Comparison of ENCODE assay signal across 13 cellular contexts in the genomic region with DNA sequence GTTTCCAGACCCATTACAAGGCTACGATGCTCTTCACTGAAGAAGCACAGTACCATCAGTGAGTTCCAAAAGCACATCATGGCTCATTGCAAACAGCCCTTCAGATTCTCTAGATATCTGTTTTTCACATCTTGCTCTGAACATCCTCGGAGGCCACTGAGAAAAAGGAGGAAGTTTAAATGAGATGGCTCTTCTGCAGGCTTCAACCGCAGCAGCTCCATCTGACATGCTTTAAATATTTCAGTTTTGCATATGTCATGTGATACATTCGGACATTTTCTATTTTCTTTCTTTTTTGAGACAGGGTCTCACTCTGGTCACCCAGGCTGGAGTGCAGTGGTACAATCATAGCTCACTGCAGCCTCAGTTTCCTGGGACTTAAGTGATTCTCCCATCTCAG.
DNase-seq lines count a peak whose midpoint lies in the region; ATAC-seq lines count a peak whose summit lies in the region.
"Had no signal": no experiment of that assay in that cellular context is flagged by ENCODE, and none has a peak within 500 bp of the region (broad histone marks: within the 10 kb centered on the region; RNA-seq: fewer than 3 reads in every experiment).

No MANE protein-coding gene starts in this region.

- H3K27ac Mint-ChIP-seq in activated T-helper 17 cell treated with anti-CD3 and anti-CD28 coated beads, Interleukin-2, amount 50 U/mL, for 72 hours: no peak overlapping the region
- H3K27ac Mint-ChIP-seq: activated T-cell treated with anti-CD3 and anti-CD28 coated beads, Interleukin-2, amount 50 U/mL, for 72 hours had no signal

- intact Hi-C loops in cardiac septum (cut with DNase I): no loop called here

- H3K9me3 Mint-ChIP-seq in activated T-helper 17 cell treated with anti-CD3 and anti-CD28 coated beads, Interleukin-2, amount 50 U/mL, for 72 hours: no peaks in the 10 kb centered on the region
- H3K9me3 Mint-ChIP-seq: activated T-cell treated with anti-CD3 and anti-CD28 coated beads, Interleukin-2, amount 50 U/mL, for 72 hours had no signal

- no peaks in the 10 kb centered on the region for H3K36me3 Mint-ChIP-seq in activated T-helper 17 cell treated with anti-CD3 and anti-CD28 coated beads, Interleukin-2, amount 50 U/mL, for 72 hours (ENCODE audit: low read depth)

- no peaks in the 10 kb centered on the region for H3K4me1 Mint-ChIP-seq in activated T-helper 17 cell treated with anti-CD3 and anti-CD28 coated beads, Interleukin-2, amount 50 U/mL, for 72 hours

- DNase-seq in cardiac septum (ENCODE audit: low spot score): no peak
- DNase-seq in NCI-H1694 (lab: John Stamatoyannopoulos, UW): no peak
- DNase-seq in LoVo (ENCODE audit: low spot score): no peak
- no peak for DNase-seq in GOT3 (lab: John Stamatoyannopoulos, UW)
- DNase-seq: activated T-cell treated with anti-CD3 and anti-CD28 coated beads, Interleukin-2, amount 50 U/mL, for 72 hours; brain microvascular endothelial cell; KG1; stimulated activated CD4-positive, alpha-beta T cell treated with anti-CD3 and anti-CD28 coated beads, Interleukin-4, amount 100 ng/mL, for 1 hour; stomach had no signal

- peak overlapping the region; percentile 62 for H3K4me3 Mint-ChIP-seq in activated T-helper 17 cell treated with anti-CD3 and anti-CD28 coated beads, Interleukin-2, amount 50 U/mL, for 72 hours

- peak; percentile 65 for ATAC-seq in GM18867 (IDR thresholded peaks at IDR 0.05; ENCODE audit: unreplicated experiment)
- ATAC-seq in GM21576 (IDR thresholded peaks at IDR 0.05; ENCODE audit: unreplicated experiment): peak; percentile 69
- peak; percentile 58 for ATAC-seq in HG03432 (IDR thresholded peaks at IDR 0.05; ENCODE audit: unreplicated experiment)
- peak; percentile 38 for ATAC-seq in activated T-helper 17 cell treated with anti-CD3 and anti-CD28 coated beads, Interleukin-2, amount 50 U/mL, for 72 hours (replicated peaks)

- peaks cover 11% of the 10 kb centered on the region for H3K27me3 Mint-ChIP-seq in activated T-helper 17 cell treated with anti-CD3 and anti-CD28 coated beads, Interleukin-2, amount 50 U/mL, for 72 hours
